ENCODE assay signal across 32 cellular contexts in the genomic region with DNA sequence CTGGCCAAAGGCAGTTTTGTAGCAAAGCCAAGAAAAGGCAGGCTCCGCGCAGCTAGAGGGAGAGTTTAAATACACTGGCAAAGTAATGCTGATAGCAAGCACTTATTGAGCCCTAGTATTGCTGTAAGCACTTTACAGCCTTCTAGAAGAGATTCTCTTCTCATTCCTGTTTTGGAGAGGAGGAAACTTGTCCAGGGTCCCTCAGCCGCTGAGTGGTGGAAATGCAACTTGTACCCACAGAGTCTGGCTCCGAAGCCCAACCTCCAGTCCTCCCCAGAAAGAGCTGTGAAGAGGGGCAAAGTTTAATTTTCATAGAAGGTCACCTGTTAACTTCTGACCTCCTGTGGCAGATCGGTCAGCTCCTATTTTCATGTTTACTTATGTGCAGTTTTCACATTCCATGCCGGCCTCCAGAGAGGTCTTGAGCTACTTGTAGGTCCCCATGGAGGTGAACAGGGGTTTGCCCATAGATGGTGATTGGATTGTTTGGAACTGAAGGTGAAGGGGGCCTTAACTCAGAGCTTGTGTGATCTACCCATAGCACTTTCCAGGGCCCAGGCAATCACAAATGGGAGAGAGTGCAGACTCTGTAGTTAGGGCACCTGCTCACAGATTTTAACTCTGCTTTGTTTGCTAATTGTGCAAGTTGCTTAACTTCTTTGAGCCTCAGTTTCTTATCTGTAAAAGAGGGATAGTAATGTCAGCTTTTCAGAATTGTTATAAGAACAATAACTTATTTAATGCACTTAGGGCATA.
DNase-seq lines count a peak whose midpoint lies in the region; ATAC-seq, FAIRE-seq and TF ChIP-seq lines count a peak whose summit lies in the region.
"Had no signal": no experiment of that assay in that cellular context is flagged by ENCODE, and none has a peak within 500 bp of the region (broad histone marks: within the 10 kb centered on the region; RNA-seq: fewer than 3 reads in every experiment).

No MANE protein-coding gene starts in this region.

- TF ChIP-seq EP300 in HepG2 (IDR thresholded peaks at IDR 0.05; ENCODE audit: low read depth in 2 of 2, low read length in 2 of 2) (peak in 1 of 2 experiments; percentile 45; a peak in 1 of 4 replicates), HepG2 (CRISPR knock-in tag; IDR thresholded peaks at IDR 0.05; ENCODE audit: borderline replicate concordance) (0 out of 2 replicates have a peak, but pooled peaks have one; percentile 17)

- peak overlapping the region in 1 of 2 donors; percentile 2 for H3K4me3 ChIP-seq in ascending aorta
- H3K4me3 ChIP-seq in HepG2 (replicated peaks in 1 of 3; ENCODE audit: insufficient read depth in 1 of 3, low read depth in 2 of 3, low read length in 3 of 3), result no peak overlapping the region; a peak in 1 of 6 replicates
- no peak overlapping the region for H3K4me3 ChIP-seq in trophoblast cell (ENCODE audit: low read depth, low read length)
- H3K4me3 ChIP-seq: cardiac muscle cell, thyroid gland had no signal

- no peaks in the 10 kb centered on the region for H3K36me3 Mint-ChIP-seq in activated CD4-positive, alpha-beta memory T cell treated with anti-CD3 and anti-CD28 coated beads, Interleukin-2, amount 10 ng/mL, durations not matched to agents 7 days and 5 days (ENCODE audit: low read depth)
- no peaks in the 10 kb centered on the region for H3K36me3 Mint-ChIP-seq in activated T-cell treated with anti-CD3 and anti-CD28 coated beads, Interleukin-2, amount 50 U/mL, for 72 hours (ENCODE audit: insufficient read depth in 2 of 2)
- H3K36me3 Mint-ChIP-seq: activated naive CD8-positive, alpha-beta T cell; CD8-positive, alpha-beta T cell; natural killer cell treated with Interleukin-12 subunit alpha and Interleukin-12 subunit beta and Interleukin-15 and Interleukin-18, amount 100 ng/mL, for 72 hours; WTC11 had no signal

- no peaks in the 10 kb centered on the region for H3K9me3 ChIP-seq in ascending aorta
- H3K9me3 ChIP-seq in HepG2 (ENCODE audit: low read length), result no peaks in the 10 kb centered on the region
- H3K9me3 ChIP-seq in trophoblast cell (ENCODE audit: insufficient read depth, low read depth, low read length), result no peaks in the 10 kb centered on the region
- H3K9me3 ChIP-seq: BE2C, thyroid gland had no signal

- no peak for TF ChIP-seq RAD21 in HepG2 (CRISPR knock-in tag; IDR thresholded peaks at IDR 0.05)

- peak; percentile 82 for FAIRE-seq in HepG2 (lab: Jason Lieb, UNC)

- CTCF ChIA-PET in HepG2 (lab: Yijun Ruan, JAX; ENCODE audit: low intra/inter-chr PET ratio, low total read pairs), result no interaction called here
- CTCF ChIA-PET in activated CD4-positive, alpha-beta memory T cell treated with anti-CD3 and anti-CD28 coated beads, Interleukin-2, amount 10 ng/mL, durations not matched to agents 7 days and 5 days (lab: Charles Lee), result interaction anchor here (0.6 kb wide), 1 partner anchor 139 kb away, joined by 3 read pairs; no protein-coding TSS in a partner anchor

- peak overlapping the region; percentile 13 for H2AK5ac ChIP-seq in trophoblast cell (ENCODE audit: low read length)

- peak overlapping the region; percentile 80 for H2BK12ac ChIP-seq in trophoblast cell (ENCODE audit: low read length)

- H3K4ac ChIP-seq in trophoblast cell (ENCODE audit: low read depth, low read length), result no peak overlapping the region

- H4K8ac ChIP-seq in trophoblast cell (ENCODE audit: low read depth, low read length), result no peak overlapping the region

- no peak overlapping the region for H2AFZ ChIP-seq in HepG2 (ENCODE audit: low read length)
- no peak overlapping the region for H2AFZ ChIP-seq in trophoblast cell (ENCODE audit: insufficient read depth, low read length, poor library complexity)

- no peak for TF ChIP-seq POLR2A in HepG2 (IDR thresholded peaks at IDR 0.05; ENCODE audit: insufficient read depth in 1 of 2, low read depth in 2 of 2, low read length in 2 of 2)

- H3K14ac ChIP-seq in trophoblast cell (ENCODE audit: low read length), result peak overlapping the region; percentile 2

- in situ Hi-C loops in HepG2 (cut with HindIII; ENCODE audit: extremely low pct_ligation_motif_present, low pct_unique_long_range_greater_than_20kb), result no loop called here

- no peak overlapping the region for H2BK5ac ChIP-seq in trophoblast cell (ENCODE audit: low read depth, low read length, poor library complexity)

- BruUV-seq in HepG2 (replicated peaks; lab: Mats Ljungman, UMichigan), result no TSS peak

- peaks cover 3% of the 10 kb centered on the region for H3K27me3 Mint-ChIP-seq in activated CD4-positive, alpha-beta memory T cell treated with anti-CD3 and anti-CD28 coated beads, Interleukin-2, amount 10 ng/mL, durations not matched to agents 7 days and 5 days
- no peaks in the 10 kb centered on the region for H3K27me3 Mint-ChIP-seq in activated T-cell treated with anti-CD3 and anti-CD28 coated beads, Interleukin-2, amount 50 U/mL, for 72 hours (ENCODE audit: low read depth)
- H3K27me3 Mint-ChIP-seq: activated naive CD8-positive, alpha-beta T cell; dendritic cell treated with granulocyte-macrophage colony-stimulating factor and Interleukin-4, amounts not matched to agents 40 ng/mL and 50 ng/mL, for 4 days; natural killer cell treated with Interleukin-12 subunit alpha and Interleukin-12 subunit beta and Interleukin-15 and Interleukin-18, amount 100 ng/mL, for 72 hours; stimulated activated naive CD8-positive, alpha-beta T cell treated with anti-CD3 and anti-CD28 coated beads, Interleukin-15, amount 100 ng/mL, for 72 hours had no signal

- intact Hi-C loops in ascending aorta (cut with DNase I) (no loop called here), HepG2 (cut with micrococcal nuclease; ENCODE audit: unreplicated experiment) (no loop called here)

- no peak overlapping the region for H3K23ac ChIP-seq in trophoblast cell (ENCODE audit: low read length)

- no peaks in the 10 kb centered on the region for H3K9me3 Mint-ChIP-seq in activated CD4-positive, alpha-beta memory T cell treated with anti-CD3 and anti-CD28 coated beads, Interleukin-2, amount 10 ng/mL, durations not matched to agents 7 days and 5 days
- no peaks in the 10 kb centered on the region for H3K9me3 Mint-ChIP-seq in activated T-cell treated with anti-CD3 and anti-CD28 coated beads, Interleukin-2, amount 50 U/mL, for 72 hours
- H3K9me3 Mint-ChIP-seq: activated CD4-positive, alpha-beta T cell treated with anti-CD3 and anti-CD28 coated beads, Interleukin-2, amount 10 ng/mL, durations not matched to agents 24 days and 14 days; CD8-positive, alpha-beta T cell; dendritic cell treated with granulocyte-macrophage colony-stimulating factor and Interleukin-4, amounts not matched to agents 40 ng/mL and 50 ng/mL, for 4 days; natural killer cell treated with Interleukin-12 subunit alpha and Interleukin-12 subunit beta and Interleukin-15 and Interleukin-18, amount 100 ng/mL, for 72 hours; stimulated activated naive CD8-positive, alpha-beta T cell treated with anti-CD3 and anti-CD28 coated beads, Interleukin-15, amount 100 ng/mL, for 72 hours; WTC11 had no signal

- H3K4me1 Mint-ChIP-seq in activated CD4-positive, alpha-beta memory T cell treated with anti-CD3 and anti-CD28 coated beads, Interleukin-2, amount 10 ng/mL, durations not matched to agents 7 days and 5 days, result no peaks in the 10 kb centered on the region
- H3K4me1 Mint-ChIP-seq in activated T-cell treated with anti-CD3 and anti-CD28 coated beads, Interleukin-2, amount 50 U/mL, for 72 hours (ENCODE audit: low read depth), result no peaks in the 10 kb centered on the region
- H3K4me1 Mint-ChIP-seq: activated CD4-positive, alpha-beta T cell treated with anti-CD3 and anti-CD28 coated beads, Interleukin-2, amount 10 ng/mL, durations not matched to agents 24 days and 14 days; stimulated activated naive CD8-positive, alpha-beta T cell treated with anti-CD3 and anti-CD28 coated beads, Interleukin-15, amount 100 ng/mL, for 72 hours had no signal

- H3K27ac ChIP-seq in ascending aorta, result peak overlapping the region; percentile 77 to 79
- H3K27ac ChIP-seq in HepG2 (ENCODE audit: extremely low read length, insufficient read depth, low read length), result no peak overlapping the region
- H3K27ac ChIP-seq in trophoblast cell (ENCODE audit: low read depth, low read length), result no peak overlapping the region
- no peak overlapping the region for H3K27ac ChIP-seq in foreskin keratinocyte
- H3K27ac ChIP-seq: cardiac muscle cell, RWPE1, thyroid gland had no signal

- TF ChIP-seq CTCF in ascending aorta (IDR thresholded peaks at IDR 0.05) (no peak), HepG2 (CRISPR knock-in tag; IDR thresholded peaks at IDR 0.05) (peak; percentile 46), foreskin keratinocyte (conservative IDR thresholded peaks at IDR 0.05) (no peak)

- H3K4me2 ChIP-seq in HepG2 (ENCODE audit: low read depth, low read length) (peak overlapping the region; percentile 40), trophoblast cell (ENCODE audit: low read length) (no peak overlapping the region)

- H2BK120ac ChIP-seq in trophoblast cell (ENCODE audit: insufficient read depth, low read length, poor library complexity), result no peak overlapping the region

- POLR2A ChIA-PET in HepG2 (lab: Yijun Ruan, JAX), result no interaction called here
- POLR2A ChIA-PET in activated CD4-positive, alpha-beta memory T cell treated with anti-CD3 and anti-CD28 coated beads, Interleukin-2, amount 10 ng/mL, durations not matched to agents 7 days and 5 days (lab: Charles Lee), result no interaction called here

- peak; percentile 37 for DNase-seq in HuH-7 (ENCODE audit: low spot score)
- no peak for DNase-seq in ascending aorta (ENCODE audit: low spot score in 2 of 2)
- DNase-seq in HepG2 (ENCODE audit: low spot score), result peak; percentile 79
- DNase-seq in trophoblast cell, result no peak
- no peak for DNase-seq in activated CD4-positive, alpha-beta memory T cell treated with anti-CD3 and anti-CD28 coated beads, Interleukin-2, amount 10 ng/mL, durations not matched to agents 7 days and 5 days
- DNase-seq in activated T-cell treated with anti-CD3 and anti-CD28 coated beads, Interleukin-2, amount 50 U/mL, for 72 hours, result no peak
- no peak for DNase-seq in foreskin keratinocyte
- DNase-seq: activated CD4-positive, alpha-beta T cell treated with anti-CD3 and anti-CD28 coated beads, Interleukin-2, amount 10 ng/mL, durations not matched to agents 24 days and 14 days; activated effector memory CD4-positive, alpha-beta T cell treated with anti-CD3 and anti-CD28 coated beads, Interleukin-2, amount 50 U/mL, for 16 hours; activated T-cell treated with anti-CD3 and anti-CD28 coated beads, Interleukin-2, amount 50 U/mL, for 1 hour; BE2C; CD8-positive, alpha-beta T cell; IMR-90; islet precursor cell; mammary epithelial cell; MV-4-11; NCI-H510A; OCI-M1; posterior cingulate gyrus; stimulated activated CD8-positive, alpha-beta memory T cell treated with anti-CD3 and anti-CD28 coated beads, Interleukin-4, amount 100 ng/mL, for 48 hours; stimulated activated naive CD8-positive, alpha-beta T cell treated with anti-CD3 and anti-CD28 coated beads, Interleukin-15, amount 100 ng/mL, for 72 hours; thyroid gland had no signal

- ATAC-seq in HepG2 (peak; percentile 90), GM21447 (IDR thresholded peaks at IDR 0.05; ENCODE audit: unreplicated experiment) (no peak), foreskin keratinocyte (no peak)
- no peak for ATAC-seq in activated T-cell treated with anti-CD3 and anti-CD28 coated beads, Interleukin-2, amount 50 U/mL, for 72 hours (replicated peaks in 1 of 2)
- ATAC-seq: CD8-positive, alpha-beta T cell; esophagus mucosa; HCT116; sciatic nerve; stimulated activated naive CD8-positive, alpha-beta T cell treated with anti-CD3 and anti-CD28 coated beads, Interleukin-15, amount 100 ng/mL, for 72 hours; WTC11 had no signal

- no peaks in the 10 kb centered on the region for H3K36me3 ChIP-seq in ascending aorta
- no peaks in the 10 kb centered on the region for H3K36me3 ChIP-seq in HepG2 (replicated peaks in 1 of 2; ENCODE audit: control insufficient read depth in 1 of 2, insufficient read depth in 2 of 2, low read length in 2 of 2)
- peaks cover 2% of the 10 kb centered on the region in 2 experiments for H3K36me3 ChIP-seq in trophoblast cell (ENCODE audit: control insufficient read depth in 1 of 2, insufficient read depth in 2 of 2, low read length in 2 of 2)
- H3K36me3 ChIP-seq: BE2C, cardiac muscle cell, thyroid gland had no signal

- H3K27ac Mint-ChIP-seq in activated CD4-positive, alpha-beta memory T cell treated with anti-CD3 and anti-CD28 coated beads, Interleukin-2, amount 10 ng/mL, durations not matched to agents 7 days and 5 days, result no peak overlapping the region
- H3K27ac Mint-ChIP-seq in activated T-cell treated with anti-CD3 and anti-CD28 coated beads, Interleukin-2, amount 50 U/mL, for 72 hours, result no peak overlapping the region
- H3K27ac Mint-ChIP-seq: activated CD4-positive, alpha-beta T cell treated with anti-CD3 and anti-CD28 coated beads, Interleukin-2, amount 10 ng/mL, durations not matched to agents 24 days and 14 days; activated naive CD8-positive, alpha-beta T cell; CD8-positive, alpha-beta T cell; dendritic cell treated with granulocyte-macrophage colony-stimulating factor and Interleukin-4, amounts not matched to agents 40 ng/mL and 50 ng/mL, for 4 days; natural killer cell treated with Interleukin-12 subunit alpha and Interleukin-12 subunit beta and Interleukin-15 and Interleukin-18, amount 100 ng/mL, for 72 hours; stimulated activated naive CD8-positive, alpha-beta T cell treated with anti-CD3 and anti-CD28 coated beads, Interleukin-15, amount 100 ng/mL, for 72 hours; WTC11 had no signal

- H3K79me1 ChIP-seq in trophoblast cell (ENCODE audit: low read length), result peaks cover 31% of the 10 kb centered on the region

- H3K27me3 ChIP-seq in ascending aorta (no peaks in the 10 kb centered on the region), HepG2 (ENCODE audit: control insufficient read depth in 1 of 2, insufficient read depth in 2 of 2, low read length in 2 of 2) (peaks cover 0 to 22% of the 10 kb centered on the region in 2 experiments; a peak in 3 of 5 replicates), trophoblast cell (ENCODE audit: insufficient read depth, low read length) (no peaks in the 10 kb centered on the region), foreskin keratinocyte (no peaks in the 10 kb centered on the region)
- H3K27me3 ChIP-seq: BE2C, cardiac muscle cell, thyroid gland had no signal

- H3K79me2 ChIP-seq in HepG2 (ENCODE audit: insufficient read depth, low read length) (no peaks in the 10 kb centered on the region), trophoblast cell (ENCODE audit: control insufficient read depth, insufficient read depth, low read length, poor library complexity) (peaks cover 8% of the 10 kb centered on the region)

- H3K9ac ChIP-seq in HepG2 (ENCODE audit: insufficient read depth, low read depth, low read length) (no peak overlapping the region), trophoblast cell (ENCODE audit: low read length) (no peak overlapping the region)

- no peak overlapping the region for H3K4me3 Mint-ChIP-seq in activated CD4-positive, alpha-beta memory T cell treated with anti-CD3 and anti-CD28 coated beads, Interleukin-2, amount 10 ng/mL, durations not matched to agents 7 days and 5 days
- no peak overlapping the region for H3K4me3 Mint-ChIP-seq in activated T-cell treated with anti-CD3 and anti-CD28 coated beads, Interleukin-2, amount 50 U/mL, for 72 hours
- H3K4me3 Mint-ChIP-seq: activated CD4-positive, alpha-beta T cell treated with anti-CD3 and anti-CD28 coated beads, Interleukin-2, amount 10 ng/mL, durations not matched to agents 24 days and 14 days; activated naive CD8-positive, alpha-beta T cell; CD8-positive, alpha-beta T cell; dendritic cell treated with granulocyte-macrophage colony-stimulating factor and Interleukin-4, amounts not matched to agents 40 ng/mL and 50 ng/mL, for 4 days; natural killer cell treated with Interleukin-12 subunit alpha and Interleukin-12 subunit beta and Interleukin-15 and Interleukin-18, amount 100 ng/mL, for 72 hours; stimulated activated naive CD8-positive, alpha-beta T cell treated with anti-CD3 and anti-CD28 coated beads, Interleukin-15, amount 100 ng/mL, for 72 hours; WTC11 had no signal

- no peak overlapping the region for H3K18ac ChIP-seq in trophoblast cell (ENCODE audit: low read length)

- 0 out of 2 replicates have a peak, but pooled peaks cover 2% of the 10 kb centered on the region for H4K20me1 ChIP-seq in HepG2 (ENCODE audit: insufficient read depth, low read length)

- 33% methylated on average over 6 of the region's 6 CpGs for WGBS in HepG2 (ENCODE audit: low lambda C conversion rate)
- no CpG with 5 or more reads among the region's 6 CpGs for WGBS in trophoblast cell (ENCODE audit: extremely low coverage, insufficient coverage, insufficient read length)

- no peak overlapping the region for H4K12ac ChIP-seq in trophoblast cell (ENCODE audit: low read depth, low read length)

- no peak overlapping the region for H4K91ac ChIP-seq in trophoblast cell (ENCODE audit: low read depth, low read length)

- H3K4me1 ChIP-seq in ascending aorta (peaks cover 15 to 36% of the 10 kb centered on the region in 2 donors), HepG2 (ENCODE audit: insufficient read depth, low read length) (peaks cover 42% of the 10 kb centered on the region), trophoblast cell (ENCODE audit: control insufficient read depth in 1 of 2, insufficient read depth in 2 of 2, low read length in 2 of 2) (peaks cover 33 to 42% of the 10 kb centered on the region in 2 experiments), foreskin keratinocyte (no peaks in the 10 kb centered on the region)
- H3K4me1 ChIP-seq: BE2C had no signal

Comparison
In these comparisons a context has a peak if more than half of its experiments do, and no peak if none do; other contexts are left out.
1. DNase-seq: peak in HuH-7 (single experiment) and HepG2 (single experiment); none in ascending aorta (0 of 2), trophoblast cell (0 of 2), activated CD4-positive, alpha-beta memory T cell treated with anti-CD3 and anti-CD28 coated beads, Interleukin-2, amount 10 ng/mL, durations not matched to agents 7 days and 5 days (single experiment), activated T-cell treated with anti-CD3 and anti-CD28 coated beads, Interleukin-2, amount 50 U/mL, for 72 hours (0 of 2) and foreskin keratinocyte (0 of 2).
2. H3K27ac ChIP-seq: peak in ascending aorta (2 of 2); none in HepG2 (single experiment), trophoblast cell (single experiment) and foreskin keratinocyte (single experiment).